In genomic region chr6:47047097-47047478, GRCh38 we compare ENCODE assay signal across 2 cellular contexts.
TF ChIP-seq lines count a peak whose summit lies in the region.

No MANE protein-coding gene starts in this region.

TF ChIP-seq in H1, 55 proteins besides CTCF, POLR2A, EP300 and RAD21:
- no peak for TF ChIP-seq CHD7 (IDR thresholded peaks at IDR 0.05; ENCODE audit: insufficient replicate concordance, low read length)
- no peak for TF ChIP-seq ATF3 (IDR thresholded peaks at IDR 0.05; ENCODE audit: insufficient read depth, low read depth, low read length)
- no peak for TF ChIP-seq RNF2 (IDR thresholded peaks at IDR 0.05; ENCODE audit: borderline replicate concordance, low read depth, low read length, missing control alignments, poor library complexity, severe bottlenecking)
- no peak for TF ChIP-seq KDM1A (IDR thresholded peaks at IDR 0.05; ENCODE audit: borderline replicate concordance, low read length)
- no peak for TF ChIP-seq BACH1 (IDR thresholded peaks at IDR 0.05; ENCODE audit: low read length)
- TF ChIP-seq SAP30 (IDR thresholded peaks at IDR 0.05; ENCODE audit: insufficient read depth, insufficient replicate concordance, low read length) = no peak
- no peak for TF ChIP-seq POLR2AphosphoS5 (IDR thresholded peaks at IDR 0.05; ENCODE audit: low read depth, low read length)
- no peak for TF ChIP-seq EGR1 (IDR thresholded peaks at IDR 0.05; ENCODE audit: borderline replicate concordance, low read depth, low read length)
- no peak for TF ChIP-seq TEAD4 (IDR thresholded peaks at IDR 0.05; ENCODE audit: low read depth, low read length)

TF ChIP-seq in HEK293T, 16 proteins besides CTCF, POLR2A, EP300 and RAD21:
- TF ChIP-seq TARDBP (IDR thresholded peaks at IDR 0.05) (no peak), FOXK2 (IDR thresholded peaks at IDR 0.05) (no peak), ELF4 (IDR thresholded peaks at IDR 0.05) (no peak), FOXM1 (IDR thresholded peaks at IDR 0.05; ENCODE audit: borderline replicate concordance) (no peak), ARNT (IDR thresholded peaks at IDR 0.05) (no peak), ZNF384 (IDR thresholded peaks at IDR 0.05) (no peak), BHLHE40 (IDR thresholded peaks at IDR 0.05; ENCODE audit: borderline replicate concordance) (no peak), PKNOX1 (IDR thresholded peaks at IDR 0.05) (no peak), LEF1 (IDR thresholded peaks at IDR 0.05; ENCODE audit: borderline replicate concordance) (no peak), HDGF (IDR thresholded peaks at IDR 0.05; ENCODE audit: borderline replicate concordance) (no peak), FOXA1 (IDR thresholded peaks at IDR 0.05) (no peak), L3MBTL2 (conservative IDR thresholded peaks at IDR 0.05) (no peak), CTBP1 (IDR thresholded peaks at IDR 0.05; ENCODE audit: borderline replicate concordance) (no peak), NFRKB (IDR thresholded peaks at IDR 0.05) (no peak), SUZ12 (IDR thresholded peaks at IDR 0.05) (no peak), SP1 (IDR thresholded peaks at IDR 0.05) (no peak)
